1 cellular context compared by ENCODE assay signal in genomic region chr3:170869645-170870593, GRCh38.
TF ChIP-seq lines count a peak whose summit lies in the region.

RPL22L1 (minus strand) TSS chr3:170870195; CDS start chr3:170870167, 28 bp downstream.

TF ChIP-seq in GM12878, 131 proteins besides CTCF, POLR2A, EP300 and RAD21 (continued from another document and continues in another):
- TF ChIP-seq MEF2A (IDR thresholded peaks at IDR 0.05; ENCODE audit: insufficient read depth, low read depth, low read length) (0 out of 2 replicates have a peak, but pooled peaks have one; percentile 15), ZBED1 (IDR thresholded peaks at IDR 0.05; ENCODE audit: borderline replicate concordance) (no peak; the same call in 1 of the 2 replicates), MYC (IDR thresholded peaks at IDR 0.05; ENCODE audit: insufficient read depth, insufficient read length, insufficient replicate concordance, low read length, severe bottlenecking) (peak; percentile 95), CHD4 (IDR thresholded peaks at IDR 0.05) (no peak), TAF1 (IDR thresholded peaks at IDR 0.05; ENCODE audit: borderline replicate concordance, low read depth, low read length) (peak; percentile 97), FOXK2 (IDR thresholded peaks at IDR 0.05) (no peak), POLR2AphosphoS5 (IDR thresholded peaks at IDR 0.05; ENCODE audit: low read length) (peak; percentile 100), BRCA1 (IDR thresholded peaks at IDR 0.05; ENCODE audit: low read depth, low read length) (no peak), BMI1 (IDR thresholded peaks at IDR 0.05; ENCODE audit: borderline replicate concordance) (peak; percentile 69; the same call in 1 of the 2 replicates), E2F8 (IDR thresholded peaks at IDR 0.05; ENCODE audit: low read depth, partially characterized antibody) (no peak), EGR1 (IDR thresholded peaks at IDR 0.05; ENCODE audit: borderline replicate concordance in 1 of 2, low read depth in 2 of 2, low read length in 2 of 2) (peak; percentile 28 to 79; a peak in 2 of 3 replicates), SP1 (IDR thresholded peaks at IDR 0.05; ENCODE audit: low read depth, low read length) (no peak), IRF3 (IDR thresholded peaks at IDR 0.05) (no peak), CHD2 (IDR thresholded peaks at IDR 0.05; ENCODE audit: borderline replicate concordance, low read depth, low read length) (peak; percentile 72; the same call in 1 of the 2 replicates), MLLT1 (IDR thresholded peaks at IDR 0.05) (peak; percentile 96), CBFB (IDR thresholded peaks at IDR 0.05; ENCODE audit: low read depth) (peak; percentile 96), NKRF (conservative IDR thresholded peaks at IDR 0.05) (peak; percentile 82), ETV6 (conservative IDR thresholded peaks at IDR 0.05 in 1 of 2, IDR thresholded peaks at IDR 0.05 in 1 of 2; ENCODE audit: borderline replicate concordance in 1 of 2, low read depth in 1 of 2) (peak in 1 of 2 experiments; percentile 45; a peak in 1 of 4 replicates), PBX3 (IDR thresholded peaks at IDR 0.05; ENCODE audit: insufficient replicate concordance, low read depth, low read length) (peak; percentile 18), ATF7 (IDR thresholded peaks at IDR 0.05; ENCODE audit: low read depth) (peak; percentile 44), ESRRA (IDR thresholded peaks at IDR 0.05; ENCODE audit: low read length) (no peak), KLF5 (IDR thresholded peaks at IDR 0.05; ENCODE audit: partially characterized antibody) (peak; percentile 88), YBX1 (IDR thresholded peaks at IDR 0.05) (no peak), FOS (IDR thresholded peaks at IDR 0.05; ENCODE audit: borderline replicate concordance, extremely low read depth, insufficient read length) (no peak), TCF3 (IDR thresholded peaks at IDR 0.05; ENCODE audit: borderline replicate concordance, insufficient read depth, low read depth, low read length) (peak; percentile 36; the same call in 1 of the 2 replicates), ZNF384 (IDR thresholded peaks at IDR 0.05; ENCODE audit: borderline replicate concordance, low read depth, low read length) (no peak), NFXL1 (IDR thresholded peaks at IDR 0.05; ENCODE audit: borderline replicate concordance) (no peak), TARDBP (IDR thresholded peaks at IDR 0.05; ENCODE audit: borderline replicate concordance) (no peak), E2F4 (IDR thresholded peaks at IDR 0.05; ENCODE audit: low read depth, low read length) (no peak), PRDM15 (CRISPR knock-in tag; IDR thresholded peaks at IDR 0.05) (no peak), YY1 (IDR thresholded peaks at IDR 0.05; ENCODE audit: low read depth, low read length) (peak; percentile 94), GATAD2B (conservative IDR thresholded peaks at IDR 0.05; ENCODE audit: low read depth) (0 out of 2 replicates have a peak, but pooled peaks have one; percentile 54), WRNIP1 (IDR thresholded peaks at IDR 0.05; ENCODE audit: borderline replicate concordance, low read depth, low read length) (no peak), BACH1 (IDR thresholded peaks at IDR 0.05; ENCODE audit: borderline replicate concordance) (peak; percentile 43), HDAC2 (IDR thresholded peaks at IDR 0.05) (no peak), CBX3 (IDR thresholded peaks at IDR 0.05; ENCODE audit: borderline replicate concordance, low read depth) (no peak), RAD51 (IDR thresholded peaks at IDR 0.05) (peak; percentile 77), SMARCA5 (IDR thresholded peaks at IDR 0.05) (peak; percentile 29), TCF12 (IDR thresholded peaks at IDR 0.05; ENCODE audit: low read depth, low read length) (peak; percentile 73; the same call in 1 of the 2 replicates), ZZZ3 (IDR thresholded peaks at IDR 0.05; ENCODE audit: control insufficient read depth, insufficient read length, low read depth) (no peak), BCL3 (IDR thresholded peaks at IDR 0.05; ENCODE audit: borderline replicate concordance, insufficient read depth, low read depth, low read length, poor library complexity, severe bottlenecking) (no peak), TCF7 (IDR thresholded peaks at IDR 0.05; ENCODE audit: borderline replicate concordance) (no peak), ZNF207 (IDR thresholded peaks at IDR 0.05; ENCODE audit: borderline replicate concordance) (no peak; the same call in 1 of the 2 replicates), TBL1XR1 (IDR thresholded peaks at IDR 0.05; ENCODE audit: low read depth, low read length) (0 out of 2 replicates have a peak, but pooled peaks have one; percentile 9), CEBPZ (IDR thresholded peaks at IDR 0.05; ENCODE audit: low read depth, low read length) (no peak)
